Comparison of ENCODE assay signal across 2 cellular contexts in genomic region chr12:101298426-101298825, GRCh38.
TF ChIP-seq lines count a peak whose summit lies in the region.

No MANE protein-coding gene starts in this region.

TF ChIP-seq in GM23338, 12 proteins besides CTCF, POLR2A, EP300 and RAD21 (continued from another document):
- no peak for TF ChIP-seq REST (IDR thresholded peaks at IDR 0.05; ENCODE audit: unreplicated experiment)
- TF ChIP-seq ZNF331 (CRISPR knock-in tag; IDR thresholded peaks at IDR 0.05; ENCODE audit: low read depth): no peak
- no peak for TF ChIP-seq ZNF462 (CRISPR knock-in tag; IDR thresholded peaks at IDR 0.05)
- TF ChIP-seq EZH2 (IDR thresholded peaks at IDR 0.05; ENCODE audit: low read depth, unreplicated experiment): no peak
- TF ChIP-seq CREB1 (CRISPR knock-in tag; IDR thresholded peaks at IDR 0.05; ENCODE audit: low read depth): no peak
TF ChIP-seq in GM23338: peak in this region for 0.

TF ChIP-seq in SK-N-SH treated with all-trans-retinoic acid at 6 μM for 48 hours, 23 proteins besides CTCF, POLR2A, EP300 and RAD21 (continued from another document):
- TF ChIP-seq TCF4 (CRISPR knock-in tag; IDR thresholded peaks at IDR 0.05; ENCODE audit: borderline replicate concordance) (no peak), CSRNP3 (CRISPR knock-in tag; IDR thresholded peaks at IDR 0.05) (no peak), ZFP30 (CRISPR knock-in tag; IDR thresholded peaks at IDR 0.05) (no peak), PATZ1 (CRISPR knock-in tag; IDR thresholded peaks at IDR 0.05; ENCODE audit: borderline replicate concordance) (no peak), POU6F1 (CRISPR knock-in tag; IDR thresholded peaks at IDR 0.05; ENCODE audit: borderline replicate concordance, low read depth) (no peak)
